8 cellular contexts compared by ENCODE assay signal in genomic region chr11:15159085-15159484, GRCh38. TPM values are rescaled to one million over a fixed set of nuclear protein-coding genes. Genes with fewer than 3 reads are reported as not detected.
DNase-seq lines count a peak whose midpoint lies in the region; ATAC-seq and TF ChIP-seq lines count a peak whose summit lies in the region.

No MANE protein-coding gene starts in this region.

- 45% methylated on average over 2 of the region's 2 CpGs for WGBS in prostate gland

- no peak overlapping the region for H3K27ac ChIP-seq in prostate gland

- no peaks in the 10 kb centered on the region for H3K9me3 ChIP-seq in prostate gland

- H3K4me1 ChIP-seq in prostate gland (replicated peaks), result no peaks in the 10 kb centered on the region

- H3K36me3 ChIP-seq in GM06990 (ENCODE audit: control insufficient read depth, insufficient read depth, low read length) (no peaks in the 10 kb centered on the region), prostate gland (no peaks in the 10 kb centered on the region)

- H3K4me3 ChIP-seq in GM06990 (replicated peaks; ENCODE audit: low read depth, low read length) (no peak overlapping the region), epithelial cell of proximal tubule (ENCODE audit: low read depth, low read length) (no peak overlapping the region), prostate gland (no peak overlapping the region)

- TF ChIP-seq CTCF in GM06990 (IDR thresholded peaks at IDR 0.05; ENCODE audit: insufficient read depth, low read length, poor library complexity, severe bottlenecking) (peak; percentile 73), epithelial cell of proximal tubule (conservative IDR thresholded peaks at IDR 0.05; ENCODE audit: low read depth, low read length) (peak; percentile 84), prostate gland (IDR thresholded peaks at IDR 0.05) (peak in 1 of 4 experiments; percentile 40)

- DNase-seq in GM06990 (ENCODE audit: extremely low read depth, insufficient read length), result peak; percentile 3
- DNase-seq in HuH-7 (ENCODE audit: low spot score), result peak; percentile 27
- no peak for DNase-seq in epithelial cell of proximal tubule (ENCODE audit: low read depth)
- no peak for DNase-seq in posterior cingulate gyrus
- DNase-seq in NCI-H510A treated with DMSO at 0.1 percent for 48 hours (lab: John Stamatoyannopoulos, UW), result no peak
- DNase-seq in cortex of kidney (lab: John Stamatoyannopoulos, UW), result no peak
- no peak for DNase-seq in prostate gland (ENCODE audit: low spot score)

- peak; percentile 78 for ATAC-seq in GM21390 (IDR thresholded peaks at IDR 0.05; ENCODE audit: unreplicated experiment)

- TF ChIP-seq POLR2A in prostate gland (IDR thresholded peaks at IDR 0.05), result no peak

- no peaks in the 10 kb centered on the region for H3K27me3 ChIP-seq in GM06990 (replicated peaks; ENCODE audit: control insufficient read depth, insufficient read depth, low read length)
- no peaks in the 10 kb centered on the region for H3K27me3 ChIP-seq in prostate gland (replicated peaks; ENCODE audit: insufficient read depth)

- intact Hi-C loops in posterior cingulate gyrus (cut with DNase I), result no loop called here
- intact Hi-C loops in prostate gland (cut with DNase I), result no loop called here

RNA-seq across cellular contexts. Expression of gene INSC, which starts 44.4 kb away (rescaled TPM):
- 0.58 and 0.81 TPM in 2 replicates for total RNA-seq in epithelial cell of proximal tubule
- total RNA-seq in prostate gland, result 1 to 10 TPM in 1 of 2 donors, under 1 TPM in 1; 0.87 to 2.0 TPM

Comparison
In these comparisons a context has a peak if more than half of its experiments do, and no peak if none do; other contexts are left out.
1. DNase-seq: peak in GM06990 (single experiment) and HuH-7 (single experiment); none in epithelial cell of proximal tubule (single experiment), posterior cingulate gyrus (0 of 10), NCI-H510A treated with DMSO at 0.1 percent for 48 hours (single experiment), cortex of kidney (single experiment) and prostate gland (single experiment).